ENCODE assay signal across 22 cellular contexts in genomic region chr20:36043447-36043846, GRCh38.
"Had no signal": no experiment of that assay in that cellular context is flagged by ENCODE, and none has a peak within 500 bp of the region (broad histone marks: within the 10 kb centered on the region; RNA-seq: fewer than 3 reads in every experiment).

No MANE protein-coding gene starts in this region.

- ATAC-seq: activated CD8-positive, alpha-beta memory T cell treated with anti-CD3 and anti-CD28 coated beads, Interleukin-2, amount 10 ng/mL, durations not matched to agents 7 days and 5 days; natural killer cell had no signal

- H3K27ac ChIP-seq: colonic mucosa, left ventricle myocardium inferior, neural progenitor cell, parathyroid adenoma, spleen, tibial nerve had no signal

- H3K36me3 ChIP-seq: colonic mucosa, neural progenitor cell had no signal

- H3K4me1 ChIP-seq: colonic mucosa, neural progenitor cell had no signal

- H3K9me3 ChIP-seq: colonic mucosa, left ventricle myocardium inferior, spleen, tibial nerve had no signal

- FAIRE-seq: bronchial epithelial cell, endometrium, frontal cortex, islet of Langerhans had no signal

- H3K27me3 ChIP-seq: colonic mucosa, neural progenitor cell, spleen, tibial nerve had no signal

- DNase-seq: activated CD4-positive, alpha-beta T cell treated with anti-CD3 and anti-CD28 coated beads for 1 hour; activated CD8-positive, alpha-beta memory T cell treated with anti-CD3 and anti-CD28 coated beads, Interleukin-2, amount 10 ng/mL, durations not matched to agents 7 days and 5 days; activated CD8-positive, alpha-beta T cell treated with anti-CD3 and anti-CD28 coated beads, Interleukin-2, amount 10 ng/mL, durations not matched to agents 7 days and 5 days; activated T-cell treated with anti-CD3 and anti-CD28 coated beads, Interleukin-2, amount 50 U/mL, for 48 hours; anterior cingulate cortex; colonic mucosa; effector CD8-positive, alpha-beta T cell; left ventricle myocardium inferior; mesendoderm; natural killer cell; occipital lobe; right cardiac atrium; spleen; stimulated activated naive CD4-positive, alpha-beta T cell treated with Interleukin-2 at 50 U/mL for 16 hours had no signal

- H3K4me3 ChIP-seq: colonic mucosa, left ventricle myocardium inferior, lung, neural progenitor cell, spleen, tibial nerve had no signal
